23 cellular contexts compared by ENCODE assay signal in genomic region chr17:8830141-8830540, GRCh38. TPM values are rescaled to one million over a fixed set of nuclear protein-coding genes. Genes with fewer than 3 reads are reported as not detected.
"Had no signal": no experiment of that assay in that cellular context is flagged by ENCODE, and none has a peak within 500 bp of the region (broad histone marks: within the 10 kb centered on the region; RNA-seq: fewer than 3 reads in every experiment).

No MANE protein-coding gene starts in this region.

- H3K4me3 Mint-ChIP-seq: memory B cell; natural killer cell treated with Interleukin-12 subunit alpha and Interleukin-12 subunit beta and Interleukin-15 and Interleukin-18, amount 100 ng/mL, for 72 hours; stimulated activated naive B cell treated with anti-CD40 and anti-IgM and Interleukin-4, amounts not matched to agents 10 μg/mL and 1 μg/mL and 100 μg/mL, for 72 hours had no signal

- H3K4me1 Mint-ChIP-seq: memory B cell; stimulated activated naive B cell treated with anti-CD40 and anti-IgM and Interleukin-4, amounts not matched to agents 10 μg/mL and 1 μg/mL and 100 μg/mL, for 72 hours had no signal

- H3K27me3 Mint-ChIP-seq: memory B cell; natural killer cell treated with Interleukin-12 subunit alpha and Interleukin-12 subunit beta and Interleukin-15 and Interleukin-18, amount 100 ng/mL, for 72 hours had no signal

- H3K9me3 ChIP-seq: colonic mucosa, left ventricle myocardium inferior, lower lobe of right lung, stomach, uterus had no signal

- H3K36me3 ChIP-seq: colonic mucosa, lower lobe of right lung, stomach, upper lobe of left lung, uterus had no signal

- ATAC-seq: left cardiac atrium, lower lobe of right lung, psoas muscle, sciatic nerve had no signal

- H3K27ac ChIP-seq: colonic mucosa, left ventricle myocardium inferior, lower lobe of right lung, psoas muscle, stomach, upper lobe of left lung, uterus had no signal

- H3K4me1 ChIP-seq: colonic mucosa, left ventricle myocardium inferior, lower lobe of right lung, psoas muscle, stomach, upper lobe of left lung, uterus had no signal

- H3K4me3 ChIP-seq: colonic mucosa, left ventricle myocardium inferior, lower lobe of right lung, psoas muscle, stomach, upper lobe of left lung, uterus had no signal

- H3K9me3 Mint-ChIP-seq: memory B cell; natural killer cell treated with Interleukin-12 subunit alpha and Interleukin-12 subunit beta and Interleukin-15 and Interleukin-18, amount 100 ng/mL, for 72 hours had no signal

- H3K27me3 ChIP-seq: colonic mucosa, upper lobe of left lung had no signal

- H3K36me3 Mint-ChIP-seq: natural killer cell treated with Interleukin-12 subunit alpha and Interleukin-12 subunit beta and Interleukin-15 and Interleukin-18, amount 100 ng/mL, for 72 hours had no signal

- DNase-seq: colonic mucosa; dermis blood vessel endothelial cell; erythroblast; kidney; left cardiac atrium; left ventricle myocardium inferior; lower lobe of right lung; midbrain; psoas muscle; retina; stimulated activated CD4-positive, alpha-beta T cell treated with anti-CD3 and anti-CD28 coated beads, Interleukin-2, amount 100 ng/mL, for 24 hours; stimulated activated CD4-positive, alpha-beta T cell treated with anti-CD3 and anti-CD28 coated beads, Interleukin-4, amount 100 ng/mL, for 4 hours; stimulated activated naive B cell treated with anti-CD40 and anti-IgM and Interleukin-4, amounts not matched to agents 10 μg/mL and 1 μg/mL and 100 μg/mL, for 72 hours; stomach; substantia nigra; upper lobe of left lung; uterus had no signal

- H3K27ac Mint-ChIP-seq: memory B cell; natural killer cell treated with Interleukin-12 subunit alpha and Interleukin-12 subunit beta and Interleukin-15 and Interleukin-18, amount 100 ng/mL, for 72 hours; stimulated activated naive B cell treated with anti-CD40 and anti-IgM and Interleukin-4, amounts not matched to agents 10 μg/mL and 1 μg/mL and 100 μg/mL, for 72 hours had no signal

RNA-seq across cellular contexts. Expression of gene MFSD6L, which starts 31.0 kb away (rescaled TPM):
- total RNA-seq: dermis blood vessel endothelial cell, endothelial cell of umbilical vein, fibroblast of lung, frontal cortex, left cardiac atrium, left ventricle myocardium inferior, psoas muscle, sciatic nerve had no signal
- polyA plus RNA-seq: endothelial cell of umbilical vein, fibroblast of lung, psoas muscle had no signal

RNA-seq across cellular contexts. Expression of gene PIK3R6, which starts 37.3 kb away (rescaled TPM):
- total RNA-seq: dermis blood vessel endothelial cell, endothelial cell of umbilical vein, fibroblast of lung had no signal
- polyA plus RNA-seq: endothelial cell of umbilical vein had no signal
